In the genomic region with DNA sequence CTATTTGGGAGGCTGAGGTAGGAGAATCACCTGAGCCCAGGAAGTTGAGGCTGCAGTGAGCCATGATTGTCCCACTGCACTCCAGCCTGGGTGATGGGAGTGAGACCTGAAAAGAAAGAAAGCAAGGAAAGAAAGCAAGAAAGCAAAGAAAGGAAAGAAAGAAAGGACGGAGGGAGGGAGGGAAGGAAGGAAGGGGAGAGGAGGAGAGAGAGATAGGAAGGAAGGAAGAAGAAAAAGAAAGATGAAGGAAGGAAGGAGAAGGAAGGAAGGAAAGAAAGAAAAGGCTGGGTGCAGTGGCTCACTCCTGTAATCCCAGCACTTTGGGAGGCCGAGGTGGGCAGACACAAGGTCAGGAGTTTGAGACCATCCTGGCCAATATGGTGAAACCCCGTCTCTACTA, we compare ENCODE assay signal across 1 cellular context. TPM values are rescaled to one million over a fixed set of nuclear protein-coding genes. Genes with fewer than 3 reads are reported as not detected.
"Had no signal": no experiment of that assay in that cellular context is flagged by ENCODE, and none has a peak within 500 bp of the region (broad histone marks: within the 10 kb centered on the region; RNA-seq: fewer than 3 reads in every experiment).

No MANE protein-coding gene starts in this region.

RNA-seq across cellular contexts. Expression of gene ITGAL, which starts 5.2 kb away (rescaled TPM):
- total RNA-seq: myocyte had no signal
